17 cellular contexts compared by ENCODE assay signal in the genomic region with DNA sequence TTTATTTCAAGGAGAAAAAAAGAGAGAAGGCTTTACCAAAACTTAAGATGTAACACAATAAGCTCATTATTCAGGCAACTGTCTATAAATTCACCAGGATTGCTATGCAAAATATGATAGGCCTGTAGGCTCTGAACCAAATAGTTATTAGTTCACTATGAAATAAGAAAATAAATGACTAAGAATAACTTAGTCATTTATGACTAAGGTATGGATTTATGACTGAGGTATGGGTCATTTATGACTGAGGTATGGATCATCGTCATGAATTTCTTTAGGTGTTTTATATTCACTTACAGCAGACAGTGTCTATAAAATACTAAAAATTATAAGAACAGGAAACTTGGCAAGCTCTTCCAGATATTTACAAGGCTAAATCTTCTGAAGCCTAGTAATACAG. TPM values are rescaled to one million over a fixed set of nuclear protein-coding genes. Genes with fewer than 3 reads are reported as not detected.
DNase-seq lines count a peak whose midpoint lies in the region; ATAC-seq, FAIRE-seq and TF ChIP-seq lines count a peak whose summit lies in the region.
"Had no signal": no experiment of that assay in that cellular context is flagged by ENCODE, and none has a peak within 500 bp of the region (broad histone marks: within the 10 kb centered on the region; RNA-seq: fewer than 3 reads in every experiment).

No MANE protein-coding gene starts in this region.

- no peak for TF ChIP-seq POLR2A in A549 (IDR thresholded peaks at IDR 0.05; ENCODE audit: low read length)

- POLR2A ChIA-PET in A549 (lab: Yijun Ruan, JAX): no interaction called here

- ATAC-seq in A549: no peak; a peak in 1 of 6 replicates
- peak; percentile 89 for ATAC-seq in RWPE2 (ENCODE audit: low read depth)
- ATAC-seq: left cardiac atrium had no signal

- DNase-seq in A549 (ENCODE audit: low read depth in 1 of 2, low spot score in 1 of 2): no peak
- DNase-seq in HCEC 1CT: peak; percentile 93
- no peak for DNase-seq in RWPE2 (ENCODE audit: low spot score)
- peak; percentile 56 for DNase-seq in fibroblast of gingiva (ENCODE audit: low read depth)
- no peak for DNase-seq in NCI-H146 (lab: John Stamatoyannopoulos, UW)
- DNase-seq in HUDEP-2 (lab: John Stamatoyannopoulos, UW; ENCODE audit: unreplicated experiment in 76 of 76): no peak
- no peak for DNase-seq in posterior cingulate gyrus
- DNase-seq in pons (ENCODE audit: low spot score): no peak
- DNase-seq: activated CD4-positive, alpha-beta T cell treated with anti-CD3 and anti-CD28 coated beads, Interleukin-2, amount 50 U/mL, for 1 hour; activated T-cell treated with anti-CD3 and anti-CD28 coated beads, Interleukin-2, amount 50 U/mL, for 24 hours; left cardiac atrium; midbrain; NCI-H2081 treated with DMSO at 0.1 percent for 48 hours; NCI-H524 treated with DMSO at 0.1 percent for 48 hours; retina; T1000 had no signal

- H3K4me2 ChIP-seq in A549: peak overlapping the region; percentile 41; the same call in 2 of the 3 replicates

- TF ChIP-seq CTCF in A549 (IDR thresholded peaks at IDR 0.05) (no peak), RWPE2 (IDR thresholded peaks at IDR 0.05; ENCODE audit: poor library complexity, severe bottlenecking) (no peak)

- no peaks in the 10 kb centered on the region for H3K36me3 ChIP-seq in RWPE2 (ENCODE audit: low read depth)

- no peak overlapping the region for H3K4me3 ChIP-seq in A549
- H3K4me3 ChIP-seq in RWPE2 (ENCODE audit: severe bottlenecking): no peak overlapping the region
- H3K4me3 ChIP-seq: SK-N-MC had no signal

- 6% methylated on average over 1 of the region's 1 CpG for WGBS in A549 (ENCODE audit: missing lambda C conversion rate)

- intact Hi-C loops in posterior cingulate gyrus (cut with DNase I): no loop called here

- H3K4me1 ChIP-seq in A549 (peaks cover 27% of the 10 kb centered on the region), RWPE2 (ENCODE audit: insufficient read depth, poor library complexity, severe bottlenecking) (peaks cover 20% of the 10 kb centered on the region)

- FAIRE-seq in A549 (lab: Jason Lieb, UNC): no peak

- H3K27me3 ChIP-seq in RWPE2 (ENCODE audit: insufficient read depth, poor library complexity, severe bottlenecking): no peaks in the 10 kb centered on the region

- no peak for TF ChIP-seq EP300 in A549 (IDR thresholded peaks at IDR 0.05)

- no peak for TF ChIP-seq RAD21 in A549 (conservative IDR thresholded peaks at IDR 0.05 in 1 of 2, IDR thresholded peaks at IDR 0.05 in 1 of 2)

- H3K9me3 ChIP-seq in A549: no peaks in the 10 kb centered on the region
- no peaks in the 10 kb centered on the region for H3K9me3 ChIP-seq in RWPE2 (ENCODE audit: severe bottlenecking)

- CTCF ChIA-PET in A549 (lab: Yijun Ruan, JAX): interaction anchor here (0.7 to 2.7 kb wide), 5 partner anchors 13 to 303 kb away, joined by 3 to 19 read pairs (median 3); no protein-coding TSS in a partner anchor

- H3K27ac ChIP-seq in A549 (no peak overlapping the region), RWPE2 (ENCODE audit: poor library complexity, severe bottlenecking) (peak overlapping the region; percentile 85)
- H3K27ac ChIP-seq: SK-N-MC had no signal

TF ChIP-seq in A549, 52 proteins besides CTCF, POLR2A, EP300 and RAD21:
- TF ChIP-seq, protein P1, sequence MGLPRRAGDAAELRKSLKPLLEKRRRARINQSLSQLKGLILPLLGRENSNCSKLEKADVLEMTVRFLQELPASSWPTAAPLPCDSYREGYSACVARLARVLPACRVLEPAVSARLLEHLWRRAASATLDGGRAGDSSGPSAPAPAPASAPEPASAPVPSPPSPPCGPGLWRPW (IDR thresholded peaks at IDR 0.05): no peak
- TF ChIP-seq, protein P2, sequence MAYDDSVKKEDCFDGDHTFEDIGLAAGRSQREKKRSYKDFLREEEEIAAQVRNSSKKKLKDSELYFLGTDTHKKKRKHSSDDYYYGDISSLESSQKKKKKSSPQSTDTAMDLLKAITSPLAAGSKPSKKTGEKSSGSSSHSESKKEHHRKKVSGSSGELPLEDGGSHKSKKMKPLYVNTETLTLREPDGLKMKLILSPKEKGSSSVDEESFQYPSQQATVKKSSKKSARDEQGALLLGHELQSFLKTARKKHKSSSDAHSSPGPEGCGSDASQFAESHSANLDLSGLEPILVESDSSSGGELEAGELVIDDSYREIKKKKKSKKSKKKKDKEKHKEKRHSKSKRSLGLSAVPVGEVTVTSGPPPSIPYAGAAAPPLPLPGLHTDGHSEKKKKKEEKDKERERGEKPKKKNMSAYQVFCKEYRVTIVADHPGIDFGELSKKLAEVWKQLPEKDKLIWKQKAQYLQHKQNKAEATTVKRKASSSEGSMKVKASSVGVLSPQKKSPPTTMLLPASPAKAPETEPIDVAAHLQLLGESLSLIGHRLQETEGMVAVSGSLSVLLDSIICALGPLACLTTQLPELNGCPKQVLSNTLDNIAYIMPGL (CRISPR knock-in tag; IDR thresholded peaks at IDR 0.05; ENCODE audit: borderline replicate concordance): no peak
- TF ChIP-seq, protein P3, sequence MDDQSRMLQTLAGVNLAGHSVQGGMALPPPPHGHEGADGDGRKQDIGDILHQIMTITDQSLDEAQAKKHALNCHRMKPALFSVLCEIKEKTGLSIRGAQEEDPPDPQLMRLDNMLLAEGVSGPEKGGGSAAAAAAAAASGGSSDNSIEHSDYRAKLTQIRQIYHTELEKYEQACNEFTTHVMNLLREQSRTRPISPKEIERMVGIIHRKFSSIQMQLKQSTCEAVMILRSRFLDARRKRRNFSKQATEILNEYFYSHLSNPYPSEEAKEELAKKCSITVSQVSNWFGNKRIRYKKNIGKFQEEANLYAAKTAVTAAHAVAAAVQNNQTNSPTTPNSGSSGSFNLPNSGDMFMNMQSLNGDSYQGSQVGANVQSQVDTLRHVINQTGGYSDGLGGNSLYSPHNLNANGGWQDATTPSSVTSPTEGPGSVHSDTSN (IDR thresholded peaks at IDR 0.05): no peak
- TF ChIP-seq BHLHE40 (IDR thresholded peaks at IDR 0.05; ENCODE audit: low read depth, low read length) (no peak), FOSL2 (IDR thresholded peaks at IDR 0.05) (peak; percentile 49; the same call in 1 of the 2 replicates), FOSL2 (CRISPR knock-in tag; IDR thresholded peaks at IDR 0.05) (peak; percentile 76), GATA3 (IDR thresholded peaks at IDR 0.05; ENCODE audit: borderline replicate concordance) (peak; percentile 38; the same call in 1 of the 2 replicates), SMC3 (IDR thresholded peaks at IDR 0.05) (no peak), ZSCAN20 (CRISPR knock-in tag; IDR thresholded peaks at IDR 0.05) (no peak), POLR2AphosphoS2 (conservative IDR thresholded peaks at IDR 0.05; ENCODE audit: low read length) (no peak), JUNB (IDR thresholded peaks at IDR 0.05) (peak; percentile 58; the same call in 1 of the 2 replicates), EHMT2 (IDR thresholded peaks at IDR 0.05; ENCODE audit: low read depth) (no peak), ZNF302 (CRISPR knock-in tag; IDR thresholded peaks at IDR 0.05) (no peak), NFE2L2 (conservative IDR thresholded peaks at IDR 0.05; ENCODE audit: low read length) (no peak), RNF2 (IDR thresholded peaks at IDR 0.05; ENCODE audit: borderline replicate concordance, low read depth) (no peak), MAFK (IDR thresholded peaks at IDR 0.05; ENCODE audit: partially characterized antibody) (no peak), FOSB (CRISPR knock-in tag; IDR thresholded peaks at IDR 0.05) (no peak), TFCP2L1 (CRISPR knock-in tag; IDR thresholded peaks at IDR 0.05) (no peak), ZFP36 (IDR thresholded peaks at IDR 0.05; ENCODE audit: borderline replicate concordance, partially characterized antibody) (no peak), CHD2 (IDR thresholded peaks at IDR 0.05; ENCODE audit: low read length, partially characterized antibody) (no peak), CBX8 (IDR thresholded peaks at IDR 0.05) (no peak)
- TF ChIP-seq, protein P4, sequence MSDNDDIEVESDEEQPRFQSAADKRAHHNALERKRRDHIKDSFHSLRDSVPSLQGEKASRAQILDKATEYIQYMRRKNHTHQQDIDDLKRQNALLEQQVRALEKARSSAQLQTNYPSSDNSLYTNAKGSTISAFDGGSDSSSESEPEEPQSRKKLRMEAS (IDR thresholded peaks at IDR 0.05): no peak
- TF ChIP-seq, protein P5, sequence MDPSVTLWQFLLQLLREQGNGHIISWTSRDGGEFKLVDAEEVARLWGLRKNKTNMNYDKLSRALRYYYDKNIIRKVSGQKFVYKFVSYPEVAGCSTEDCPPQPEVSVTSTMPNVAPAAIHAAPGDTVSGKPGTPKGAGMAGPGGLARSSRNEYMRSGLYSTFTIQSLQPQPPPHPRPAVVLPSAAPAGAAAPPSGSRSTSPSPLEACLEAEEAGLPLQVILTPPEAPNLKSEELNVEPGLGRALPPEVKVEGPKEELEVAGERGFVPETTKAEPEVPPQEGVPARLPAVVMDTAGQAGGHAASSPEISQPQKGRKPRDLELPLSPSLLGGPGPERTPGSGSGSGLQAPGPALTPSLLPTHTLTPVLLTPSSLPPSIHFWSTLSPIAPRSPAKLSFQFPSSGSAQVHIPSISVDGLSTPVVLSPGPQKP (IDR thresholded peaks at IDR 0.05; ENCODE audit: low read depth, low read length): no peak
- TF ChIP-seq, protein P6, sequence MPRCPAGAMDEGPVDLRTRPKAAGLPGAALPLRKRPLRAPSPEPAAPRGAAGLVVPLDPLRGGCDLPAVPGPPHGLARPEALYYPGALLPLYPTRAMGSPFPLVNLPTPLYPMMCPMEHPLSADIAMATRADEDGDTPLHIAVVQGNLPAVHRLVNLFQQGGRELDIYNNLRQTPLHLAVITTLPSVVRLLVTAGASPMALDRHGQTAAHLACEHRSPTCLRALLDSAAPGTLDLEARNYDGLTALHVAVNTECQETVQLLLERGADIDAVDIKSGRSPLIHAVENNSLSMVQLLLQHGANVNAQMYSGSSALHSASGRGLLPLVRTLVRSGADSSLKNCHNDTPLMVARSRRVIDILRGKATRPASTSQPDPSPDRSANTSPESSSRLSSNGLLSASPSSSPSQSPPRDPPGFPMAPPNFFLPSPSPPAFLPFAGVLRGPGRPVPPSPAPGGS (IDR thresholded peaks at IDR 0.05): no peak

RNA-seq across cellular contexts. Expression of a gene that starts 52.1 kb away (rescaled TPM):
- polyA plus RNA-seq in A549 (2011; rRNA removed) (26.8 and 29.8 TPM in 2 replicates), A549 (2017; fragmentation: RNase III; extraction: RNeasy Plus Mini Kit Qiagen cat#74134 plus additional on column Dnase treatment) (12.8 to 13.9 TPM (median 13.0 TPM) in 3 replicates)
- 13.4 and 14.5 TPM in 2 replicates for polyA plus RNA-seq in A549 (2012; cell fraction: cytosol; rRNA removed)
- 10.9 and 15.5 TPM in 2 replicates for polyA plus RNA-seq in A549 (2012; cell fraction: nucleus; rRNA removed)
- polyA minus RNA-seq in A549 (2011; rRNA and poly(A)+ RNA removed): 13.3 and 15.5 TPM in 2 replicates

Comparison
In these comparisons a context has a peak if more than half of its experiments do, and no peak if none do; other contexts are left out.
1. DNase-seq: peak in HCEC 1CT (single experiment) and fibroblast of gingiva (single experiment); none in A549 (0 of 2), RWPE2 (single experiment), NCI-H146 (single experiment), HUDEP-2 (0 of 76), posterior cingulate gyrus (0 of 10) and pons (single experiment).